In the genomic region with DNA sequence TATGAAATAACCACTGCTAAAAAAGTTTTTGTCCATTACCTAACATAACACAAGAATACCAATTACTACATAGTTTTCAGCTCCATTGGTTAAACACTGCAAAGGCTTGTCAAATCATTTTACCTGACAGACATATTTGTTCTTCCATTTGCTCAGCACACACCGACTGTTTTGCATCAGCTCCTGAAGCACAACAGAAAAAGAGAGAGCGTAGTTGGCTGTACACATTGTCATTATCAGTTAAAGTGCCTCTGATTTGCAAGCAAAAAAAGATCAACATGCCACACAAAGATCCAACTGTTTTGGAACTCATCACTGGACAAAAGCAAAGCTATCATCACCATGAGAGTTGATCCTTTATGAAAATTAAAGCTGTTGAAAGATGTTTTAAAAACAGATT, we compare ENCODE assay signal across 33 cellular contexts.
A peak's percentile ranks its signal among the peaks of the same experiment; 100 is the strongest.
DNase-seq lines count a peak whose midpoint lies in the region; ATAC-seq, FAIRE-seq and TF ChIP-seq lines count a peak whose summit lies in the region.
"Had no signal": no experiment of that assay in that cellular context is flagged by ENCODE, and none has a peak within 500 bp of the region (broad histone marks: within the 10 kb centered on the region; RNA-seq: fewer than 3 reads in every experiment).

No MANE protein-coding gene starts in this region.

- TF ChIP-seq EP300 in H1 (IDR thresholded peaks at IDR 0.05; ENCODE audit: borderline replicate concordance in 1 of 2, low read depth in 2 of 2, low read length in 2 of 2), result no peak

- H3K4me2 ChIP-seq in H1 (ENCODE audit: insufficient read depth in 1 of 2, low read depth in 2 of 2, low read length in 2 of 2), result no peak overlapping the region
- H3K4me2 ChIP-seq: BLaER1 had no signal

- no peak overlapping the region for H3K14ac ChIP-seq in H1 (ENCODE audit: insufficient read length)

- TF ChIP-seq CTCF in 22Rv1 (IDR thresholded peaks at IDR 0.05) (no peak), H1 (IDR thresholded peaks at IDR 0.05; ENCODE audit: control extremely low read depth in 1 of 3, insufficient read depth in 1 of 3, low read depth in 1 of 3, low read length in 3 of 3) (no peak)

- no peaks in the 10 kb centered on the region for H3K4me1 Mint-ChIP-seq in activated CD8-positive, alpha-beta memory T cell treated with anti-CD3 and anti-CD28 coated beads, Interleukin-2, amount 10 ng/mL, durations not matched to agents 7 days and 5 days
- H3K4me1 Mint-ChIP-seq: activated CD4-positive, alpha-beta T cell treated with anti-CD3 and anti-CD28 coated beads, Interleukin-2, amount 10 ng/mL, durations not matched to agents 24 days and 14 days; nephron; stimulated activated memory B cell treated with anti-CD40 and anti-IgM and Interleukin-4, amounts not matched to agents 10 μg/mL and 1 μg/mL and 100 μg/mL, for 72 hours had no signal

- DNase-seq in H1 (ENCODE audit: low read depth in 1 of 2, low spot score in 2 of 2) (no peak), midbrain (lab: John Stamatoyannopoulos, UW) (peak; percentile 38), T-helper 2 cell (no peak)
- DNase-seq in activated CD8-positive, alpha-beta memory T cell treated with anti-CD3 and anti-CD28 coated beads, Interleukin-2, amount 10 ng/mL, durations not matched to agents 7 days and 5 days, result no peak
- DNase-seq: activated CD4-positive, alpha-beta T cell treated with anti-CD3 and anti-CD28 coated beads, Interleukin-2, amount 10 ng/mL, durations not matched to agents 24 days and 14 days; activated gamma-delta T cell treated with Interleukin-2 at 50 U/mL for 16 hours; activated naive CD8-positive, alpha-beta T cell treated with anti-CD3 and anti-CD28 coated beads, Interleukin-2, amount 10 ng/mL, durations not matched to agents 7 days and 5 days; activated T-cell treated with anti-CD3 and anti-CD28 coated beads, Interleukin-2, amount 50 U/mL, for 1 hour; colonic mucosa; DMS153; effector CD8-positive, alpha-beta T cell; lower lobe of right lung; mucosa of descending colon; NCI-H2081 treated with DMSO at 0.1 percent for 48 hours; NCI-H345; NCI-H774; T-helper 1 cell had no signal

- no peaks in the 10 kb centered on the region for H3K9me3 Mint-ChIP-seq in activated CD8-positive, alpha-beta memory T cell treated with anti-CD3 and anti-CD28 coated beads, Interleukin-2, amount 10 ng/mL, durations not matched to agents 7 days and 5 days (ENCODE audit: low read depth)
- H3K9me3 Mint-ChIP-seq: activated CD4-positive, alpha-beta T cell treated with anti-CD3 and anti-CD28 coated beads, Interleukin-2, amount 10 ng/mL, durations not matched to agents 24 days and 14 days; activated naive CD8-positive, alpha-beta T cell treated with anti-CD3 and anti-CD28 coated beads, Interleukin-2, amount 10 ng/mL, durations not matched to agents 7 days and 5 days; stimulated activated memory B cell treated with anti-CD40 and anti-IgM and Interleukin-4, amounts not matched to agents 10 μg/mL and 1 μg/mL and 100 μg/mL, for 72 hours; WTC11 had no signal

- H4K20me1 ChIP-seq in H1 (replicated peaks in 1 of 2; ENCODE audit: control insufficient read depth in 1 of 2, insufficient read depth in 2 of 2, low read length in 2 of 2), result no peaks in the 10 kb centered on the region
- H4K20me1 ChIP-seq: BLaER1 had no signal

- no peak overlapping the region for H4K8ac ChIP-seq in H1 (ENCODE audit: extremely low read depth, insufficient read depth, low read length)

- no peaks in the 10 kb centered on the region for H3K36me3 ChIP-seq in HUES64 (ENCODE audit: insufficient read depth, low read length)
- H3K36me3 ChIP-seq in H1 (ENCODE audit: control insufficient read depth in 2 of 4, insufficient read depth in 4 of 4, low read length in 3 of 4), result 0 out of 8 replicates have a peak, but pooled peaks cover 0 to 2% (median 0%) of the 10 kb centered on the region in 4 experiments
- H3K36me3 ChIP-seq: BLaER1, cardiac muscle cell, colonic mucosa, lower lobe of right lung, SJSA1 had no signal

- no peak overlapping the region for H4K5ac ChIP-seq in H1 (ENCODE audit: insufficient read length, low read depth, low read length)

- FAIRE-seq in H1 (lab: Jason Lieb, UNC), result peak; percentile 19
- FAIRE-seq: GM12878, H54 had no signal

- no peak overlapping the region for H3K27ac Mint-ChIP-seq in activated CD8-positive, alpha-beta memory T cell treated with anti-CD3 and anti-CD28 coated beads, Interleukin-2, amount 10 ng/mL, durations not matched to agents 7 days and 5 days
- H3K27ac Mint-ChIP-seq: activated CD4-positive, alpha-beta T cell treated with anti-CD3 and anti-CD28 coated beads, Interleukin-2, amount 10 ng/mL, durations not matched to agents 24 days and 14 days; activated naive CD8-positive, alpha-beta T cell treated with anti-CD3 and anti-CD28 coated beads, Interleukin-2, amount 10 ng/mL, durations not matched to agents 7 days and 5 days; nephron; stimulated activated memory B cell treated with anti-CD40 and anti-IgM and Interleukin-4, amounts not matched to agents 10 μg/mL and 1 μg/mL and 100 μg/mL, for 72 hours; type B pancreatic cell had no signal

- no peak overlapping the region for H3K56ac ChIP-seq in H1 (replicated peaks; ENCODE audit: insufficient read length, low read depth, low read length)

- H2BK12ac ChIP-seq in H1 (ENCODE audit: low read depth, low read length), result no peak overlapping the region

- no peaks in the 10 kb centered on the region for H3K79me1 ChIP-seq in H1 (ENCODE audit: low read depth, low read length)

- 79% methylated on average over 2 of the region's 2 CpGs for WGBS in HUES64
- 85% methylated on average over 2 of the region's 2 CpGs; no CpG with 5 or more reads in 1 of the 2 experiments for WGBS in H1 (ENCODE audit: extremely low coverage in 1 of 2, insufficient coverage in 1 of 2, insufficient read length in 1 of 2, insufficient replicate concordance in 2 of 2, low coverage in 1 of 2, low lambda C conversion rate in 2 of 2, missing lambda C conversion rate in 1 of 2), 2 experiments

- no peak for TF ChIP-seq POLR2A in H1 (IDR thresholded peaks at IDR 0.05; ENCODE audit: control extremely low read depth in 1 of 2, low read depth in 2 of 2, low read length in 2 of 2)

- H3K79me2 ChIP-seq in H1 (ENCODE audit: control insufficient read depth in 1 of 2, insufficient read depth in 2 of 2, low read length in 2 of 2), result no peaks in the 10 kb centered on the region
- H3K79me2 ChIP-seq: parathyroid adenoma had no signal

- H3K4ac ChIP-seq in H1 (replicated peaks; ENCODE audit: insufficient read length, low read depth, low read length), result no peak overlapping the region

- no peak for TF ChIP-seq RAD21 in H1 (IDR thresholded peaks at IDR 0.05 in 1 of 2, conservative IDR thresholded peaks at IDR 0.05 in 1 of 2; ENCODE audit: low read depth in 2 of 2, low read length in 2 of 2)

- ATAC-seq in GM18498 (IDR thresholded peaks at IDR 0.05; ENCODE audit: unreplicated experiment), result no peak
- ATAC-seq in activated CD8-positive, alpha-beta memory T cell treated with anti-CD3 and anti-CD28 coated beads, Interleukin-2, amount 10 ng/mL, durations not matched to agents 7 days and 5 days, result no peak
- ATAC-seq in GM19467 (IDR thresholded peaks at IDR 0.05; ENCODE audit: unreplicated experiment), result no peak
- ATAC-seq: GM12878; lower lobe of right lung; mucosa of descending colon; stimulated activated memory B cell treated with anti-CD40 and anti-IgM and Interleukin-4, amounts not matched to agents 10 μg/mL and 1 μg/mL and 100 μg/mL, for 72 hours; WTC11 had no signal

- H3K4me3 Mint-ChIP-seq in activated CD8-positive, alpha-beta memory T cell treated with anti-CD3 and anti-CD28 coated beads, Interleukin-2, amount 10 ng/mL, durations not matched to agents 7 days and 5 days, result no peak overlapping the region
- H3K4me3 Mint-ChIP-seq: activated CD4-positive, alpha-beta T cell treated with anti-CD3 and anti-CD28 coated beads, Interleukin-2, amount 10 ng/mL, durations not matched to agents 24 days and 14 days; activated naive CD8-positive, alpha-beta T cell treated with anti-CD3 and anti-CD28 coated beads, Interleukin-2, amount 10 ng/mL, durations not matched to agents 7 days and 5 days; nephron; stimulated activated memory B cell treated with anti-CD40 and anti-IgM and Interleukin-4, amounts not matched to agents 10 μg/mL and 1 μg/mL and 100 μg/mL, for 72 hours; type B pancreatic cell; WTC11 had no signal

- no peak overlapping the region for H2BK5ac ChIP-seq in H1 (ENCODE audit: low read depth, low read length)

- H3K4me3 ChIP-seq in HUES64 (ENCODE audit: low read length) (no peak overlapping the region), H1 (ENCODE audit: extremely low read depth in 1 of 4, insufficient read depth in 2 of 4, low read depth in 3 of 4, low read length in 4 of 4) (no peak overlapping the region)
- H3K4me3 ChIP-seq: ascending aorta, BLaER1, cardiac muscle cell, colonic mucosa, GM12878, lower lobe of right lung, mucosa of descending colon, SJSA1 had no signal

- 0 out of 2 replicates have a peak overlapping the region, but pooled peaks have one; percentile 22 for H3K27ac ChIP-seq in 22Rv1
- 0 out of 2 replicates have a peak overlapping the region, but pooled peaks have one; percentile 13 for H3K27ac ChIP-seq in HUES64 (ENCODE audit: low read depth, low read length)
- H3K27ac ChIP-seq in H1 (ENCODE audit: low read depth, low read length), result no peak overlapping the region
- H3K27ac ChIP-seq: ascending aorta, BLaER1, cardiac muscle cell, colonic mucosa, HL-60, lower lobe of right lung, parathyroid adenoma, SJSA1 had no signal

- H3K9ac ChIP-seq in HUES64 (ENCODE audit: low read depth, low read length) (no peak overlapping the region), H1 (replicated peaks in 1 of 4; ENCODE audit: extremely low read depth in 1 of 4, low read depth in 3 of 4, low read length in 3 of 4) (no peak overlapping the region)
- H3K9ac ChIP-seq: BLaER1, parathyroid adenoma had no signal

- no peaks in the 10 kb centered on the region for H3K23me2 ChIP-seq in H1 (ENCODE audit: low read depth, low read length)

- H3K18ac ChIP-seq in H1 (ENCODE audit: extremely low read depth, low read length), result no peak overlapping the region

- no peaks in the 10 kb centered on the region for H3K27me3 Mint-ChIP-seq in activated CD8-positive, alpha-beta memory T cell treated with anti-CD3 and anti-CD28 coated beads, Interleukin-2, amount 10 ng/mL, durations not matched to agents 7 days and 5 days
- H3K27me3 Mint-ChIP-seq: activated CD4-positive, alpha-beta T cell treated with anti-CD3 and anti-CD28 coated beads, Interleukin-2, amount 10 ng/mL, durations not matched to agents 24 days and 14 days; activated naive CD8-positive, alpha-beta T cell treated with anti-CD3 and anti-CD28 coated beads, Interleukin-2, amount 10 ng/mL, durations not matched to agents 7 days and 5 days; stimulated activated memory B cell treated with anti-CD40 and anti-IgM and Interleukin-4, amounts not matched to agents 10 μg/mL and 1 μg/mL and 100 μg/mL, for 72 hours; type B pancreatic cell had no signal

- H2AK5ac ChIP-seq in H1 (ENCODE audit: low read depth, low read length), result no peak overlapping the region

- H3K4me1 ChIP-seq in HUES64 (ENCODE audit: insufficient read depth, low read length), result peaks cover 9% of the 10 kb centered on the region; the same call in 1 of the 2 replicates
- peaks cover 0 to 6% (median 0%) of the 10 kb centered on the region in 4 experiments; a peak in 1 of 7 replicates for H3K4me1 ChIP-seq in H1 (replicated peaks in 1 of 4; ENCODE audit: control insufficient read depth in 3 of 4, insufficient read depth in 4 of 4, low read length in 3 of 4)
- H3K4me1 ChIP-seq: ascending aorta, BLaER1, colonic mucosa, lower lobe of right lung, parathyroid adenoma, SJSA1 had no signal

- no peaks in the 10 kb centered on the region for H3K36me3 Mint-ChIP-seq in activated CD8-positive, alpha-beta memory T cell treated with anti-CD3 and anti-CD28 coated beads, Interleukin-2, amount 10 ng/mL, durations not matched to agents 7 days and 5 days
- H3K36me3 Mint-ChIP-seq: WTC11 had no signal

- H2BK120ac ChIP-seq in H1 (replicated peaks; ENCODE audit: low read depth, low read length), result no peak overlapping the region

- H4K91ac ChIP-seq in H1 (replicated peaks; ENCODE audit: insufficient read length, low read length), result no peak overlapping the region

- CTCF ChIA-PET in H1 (lab: Charles Lee; ENCODE audit: partially characterized antibody), result interaction anchor here (0.5 to 1.1 kb wide), 3 partner anchors 14 to 438 kb away, joined by 3 to 4 read pairs (median 3); no protein-coding TSS in a partner anchor
- CTCF ChIA-PET in activated CD8-positive, alpha-beta memory T cell treated with anti-CD3 and anti-CD28 coated beads, Interleukin-2, amount 10 ng/mL, durations not matched to agents 7 days and 5 days (lab: Charles Lee), result no interaction called here

- H3K23ac ChIP-seq in H1 (ENCODE audit: insufficient read length), result no peak overlapping the region

- POLR2A ChIA-PET in H1 (lab: Charles Lee; ENCODE audit: partially characterized antibody), result no interaction called here

- no peaks in the 10 kb centered on the region for H3K27me3 ChIP-seq in HUES64 (ENCODE audit: insufficient read depth, low read length)
- H3K27me3 ChIP-seq in H1 (replicated peaks in 1 of 4; ENCODE audit: control insufficient read depth in 3 of 4, extremely low read depth in 1 of 4, insufficient read depth in 3 of 4, low read length in 3 of 4), result no peaks in the 10 kb centered on the region
- H3K27me3 ChIP-seq: ascending aorta, BLaER1, cardiac muscle cell, colonic mucosa, SJSA1 had no signal

- no peak overlapping the region for H2BK15ac ChIP-seq in H1 (ENCODE audit: low read length)

- no peaks in the 10 kb centered on the region for H3K9me3 ChIP-seq in HUES64 (ENCODE audit: insufficient read depth, low read depth, low read length)
- no peaks in the 10 kb centered on the region for H3K9me3 ChIP-seq in H1 (ENCODE audit: insufficient read depth in 2 of 2, low read depth in 1 of 2, low read length in 1 of 2)
- H3K9me3 ChIP-seq: ascending aorta, BLaER1, colonic mucosa, lower lobe of right lung, mucosa of descending colon, SJSA1 had no signal

- no peak overlapping the region for H2BK20ac ChIP-seq in H1 (ENCODE audit: low read length)

- H2AFZ ChIP-seq in H1 (ENCODE audit: low read length), result no peak overlapping the region
- H2AFZ ChIP-seq: parathyroid adenoma had no signal
